Comparison of ENCODE assay signal across 8 cellular contexts in the genomic region with DNA sequence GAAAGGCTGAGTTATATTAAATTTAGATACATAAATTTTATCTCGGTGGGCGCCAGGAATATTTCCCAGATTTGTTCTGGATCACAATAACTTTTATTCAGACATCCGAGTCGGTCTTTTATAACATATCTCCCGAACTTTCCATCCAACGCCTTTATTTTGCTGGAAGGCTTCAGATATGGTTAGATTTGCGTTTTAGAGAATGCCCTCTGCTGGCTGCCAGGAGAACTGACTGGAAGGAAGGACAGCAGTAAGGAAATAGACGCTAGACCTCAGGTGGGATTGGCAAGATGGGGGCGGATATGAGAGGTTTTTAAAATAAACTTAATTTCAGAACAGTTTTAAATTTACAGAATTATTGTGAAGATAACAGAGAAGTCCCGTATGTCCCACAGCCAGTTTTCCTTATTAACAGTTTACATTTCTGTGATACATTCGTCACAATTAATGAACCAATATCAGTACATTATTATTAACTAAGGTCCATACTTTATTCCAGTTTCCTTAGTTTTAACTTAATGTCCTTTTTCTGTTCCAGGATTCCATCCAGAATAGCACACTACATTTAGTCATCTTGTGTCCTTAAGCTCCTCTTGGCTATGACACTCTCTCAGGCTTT. TPM values are rescaled to one million over a fixed set of nuclear protein-coding genes. Genes with fewer than 3 reads are reported as not detected.
DNase-seq lines count a peak whose midpoint lies in the region; ATAC-seq and TF ChIP-seq lines count a peak whose summit lies in the region.

No MANE protein-coding gene starts in this region.

- no peaks in the 10 kb centered on the region for H3F3A ChIP-seq in neural cell (ENCODE audit: insufficient read depth, low read length, poor library complexity, severe bottlenecking)

- H3K9me3 Mint-ChIP-seq in activated T-cell treated with anti-CD3 and anti-CD28 coated beads, Interleukin-2, amount 50 U/mL, for 72 hours: no peaks in the 10 kb centered on the region

- peak; percentile 56 for TF ChIP-seq RAD21 in neural cell (conservative IDR thresholded peaks at IDR 0.05)

- H3K4me2 ChIP-seq in neural cell (ENCODE audit: low read length): peak overlapping the region; percentile 41

- H3K27me3 ChIP-seq in neural cell (ENCODE audit: insufficient read depth, low read depth, low read length): no peaks in the 10 kb centered on the region

- TF ChIP-seq CTCF in AG10803 (conservative IDR thresholded peaks at IDR 0.05; ENCODE audit: low read length): peak; percentile 84
- peak; percentile 78 for TF ChIP-seq CTCF in GM13976 (IDR thresholded peaks at IDR 0.05; ENCODE audit: borderline replicate concordance, control extremely low read depth, extremely low read depth, insufficient read depth, missing control alignments)
- TF ChIP-seq CTCF in neural cell (IDR thresholded peaks at IDR 0.05; ENCODE audit: poor library complexity, severe bottlenecking): peak; percentile 70

- no peaks in the 10 kb centered on the region for H4K20me1 ChIP-seq in neural cell (ENCODE audit: insufficient read depth)

- H3K27ac Mint-ChIP-seq in activated T-cell treated with anti-CD3 and anti-CD28 coated beads, Interleukin-2, amount 50 U/mL, for 72 hours: peak overlapping the region; percentile 98

- H3K36me3 ChIP-seq in neural cell (ENCODE audit: insufficient read depth, low read length): no peaks in the 10 kb centered on the region

- H3K4me3 Mint-ChIP-seq in activated T-cell treated with anti-CD3 and anti-CD28 coated beads, Interleukin-2, amount 50 U/mL, for 72 hours: peak overlapping the region; percentile 85 to 100

- peak overlapping the region; percentile 72 for H3K9ac ChIP-seq in neural cell (ENCODE audit: low read length)

- H3K27ac ChIP-seq in neural cell (ENCODE audit: low read length): peak overlapping the region; percentile 76

- no peaks in the 10 kb centered on the region for H3K9me2 ChIP-seq in neural cell (ENCODE audit: insufficient read depth, low read length)

- H3K36me3 Mint-ChIP-seq in activated T-cell treated with anti-CD3 and anti-CD28 coated beads, Interleukin-2, amount 50 U/mL, for 72 hours (ENCODE audit: insufficient read depth in 2 of 2): peaks cover 7% of the 10 kb centered on the region in 2 donors

- DNase-seq in AG10803 (ENCODE audit: low read depth) (peak; percentile 63), GM13976 (ENCODE audit: low spot score) (peak; percentile 53), NCI-H2171 treated with DMSO at 0.1 percent for 48 hours (lab: John Stamatoyannopoulos, UW) (peak; percentile 76), fibroblast of peridontal ligament (ENCODE audit: extremely low read depth) (peak; percentile 76), globus pallidus (ENCODE audit: low spot score) (no peak)
- peak in 1 of 2 donors; percentile 37 for DNase-seq in activated T-cell treated with anti-CD3 and anti-CD28 coated beads, Interleukin-2, amount 50 U/mL, for 72 hours

- no peak for ATAC-seq in activated T-cell treated with anti-CD3 and anti-CD28 coated beads, Interleukin-2, amount 50 U/mL, for 72 hours (replicated peaks in 1 of 2)
- no peak for ATAC-seq in activated CD4-positive, CD25-positive, alpha-beta regulatory T cell treated with anti-CD3 and anti-CD28 coated beads, Interleukin-2, amount 50 U/mL, for 24 hours

- TF ChIP-seq EP300 in neural cell (conservative IDR thresholded peaks at IDR 0.05; ENCODE audit: poor library complexity, severe bottlenecking): no peak

- no peaks in the 10 kb centered on the region for H3K9me3 ChIP-seq in neural cell (ENCODE audit: low read length)

- no peaks in the 10 kb centered on the region for H3K79me2 ChIP-seq in neural cell (replicated peaks; ENCODE audit: insufficient read depth, low read length)

- H2AFZ ChIP-seq in neural cell (ENCODE audit: low read depth, low read length): peak overlapping the region; percentile 19

- in situ Hi-C loops in GM13976 (cut with MboI; ENCODE audit: low sequenced_read_pairs, unreplicated experiment): no loop called here

- peaks cover 46% of the 10 kb centered on the region for H3K4me1 Mint-ChIP-seq in activated T-cell treated with anti-CD3 and anti-CD28 coated beads, Interleukin-2, amount 50 U/mL, for 72 hours (ENCODE audit: low read depth)

- H3K4me3 ChIP-seq in AG10803 (ENCODE audit: low read length) (peak overlapping the region; percentile 51), neural cell (ENCODE audit: low read length) (peak overlapping the region; percentile 66)

- H3K27me3 Mint-ChIP-seq in activated T-cell treated with anti-CD3 and anti-CD28 coated beads, Interleukin-2, amount 50 U/mL, for 72 hours (ENCODE audit: low read depth): peaks cover 10% of the 10 kb centered on the region

TF ChIP-seq in neural cell, 6 proteins besides CTCF, POLR2A, EP300 and RAD21:
- peak; percentile 71 for TF ChIP-seq SMC3 (conservative IDR thresholded peaks at IDR 0.05; ENCODE audit: poor library complexity)
- TF ChIP-seq EZH2 (IDR thresholded peaks at IDR 0.05; ENCODE audit: borderline replicate concordance, insufficient read depth, low read length, poor library complexity, severe bottlenecking): no peak
- TF ChIP-seq TAF1 (IDR thresholded peaks at IDR 0.05; ENCODE audit: low read depth): no peak

RNA-seq across cellular contexts. Expression of gene KANTR, which starts 4.6 kb away (rescaled TPM):
- 10 to 100 TPM; 10.8 to 11.4 TPM for total RNA-seq in activated T-cell treated with anti-CD3 and anti-CD28 coated beads, Interleukin-2, amount 50 U/mL, for 72 hours
- polyA plus RNA-seq in neural cell: 35.4 and 37.5 TPM in 2 replicates
- polyA minus RNA-seq in neural cell: 46.0 and 53.7 TPM in 2 replicates

RNA-seq across cellular contexts. Expression of gene TSPYL2, which starts 7.2 kb away (rescaled TPM):
- total RNA-seq in activated T-cell treated with anti-CD3 and anti-CD28 coated beads, Interleukin-2, amount 50 U/mL, for 72 hours: 10 to 100 TPM; 83.4 to 93.3 TPM
- 40.2 and 43.2 TPM in 2 replicates for polyA plus RNA-seq in neural cell
- 23.6 and 24.0 TPM in 2 replicates for polyA minus RNA-seq in neural cell

RNA-seq across cellular contexts. Expression of gene GPR173, which starts 40.7 kb away (rescaled TPM):
- total RNA-seq in activated T-cell treated with anti-CD3 and anti-CD28 coated beads, Interleukin-2, amount 50 U/mL, for 72 hours: under 1 TPM; 0.31 to 0.81 TPM
- polyA plus RNA-seq in neural cell: 26.9 and 30.8 TPM in 2 replicates
- polyA minus RNA-seq in neural cell: 32.1 and 36.5 TPM in 2 replicates
